ENCODE assay signal across 31 cellular contexts in genomic region chr4:94728056-94728766, GRCh38. TPM values are rescaled to one million over a fixed set of nuclear protein-coding genes. Genes with fewer than 3 reads are reported as not detected.
"Had no signal": no experiment of that assay in that cellular context is flagged by ENCODE, and none has a peak within 500 bp of the region (broad histone marks: within the 10 kb centered on the region; RNA-seq: fewer than 3 reads in every experiment).

No MANE protein-coding gene starts in this region.

- H3K36me3 Mint-ChIP-seq: activated CD4-positive, alpha-beta memory T cell treated with anti-CD3 and anti-CD28 coated beads for 36 hours; activated naive CD4-positive, alpha-beta T cell treated with anti-CD3 and anti-CD28 coated beads, Interleukin-2, amount 50 U/mL, for 72 hours; naive B cell; stimulated activated naive B cell treated with anti-CD40 and anti-IgM and Interleukin-4, amounts not matched to agents 10 μg/mL and 1 μg/mL and 100 μg/mL, for 72 hours had no signal

- H3K4me1 ChIP-seq: esophagus muscularis mucosa, psoas muscle, stomach, thyroid gland, upper lobe of right lung had no signal

- H3K27me3 Mint-ChIP-seq: dendritic cell treated with granulocyte-macrophage colony-stimulating factor and Interleukin-4, amounts not matched to agents 40 ng/mL and 50 ng/mL, for 4 days had no signal

- H3K27ac Mint-ChIP-seq: activated CD4-positive, alpha-beta memory T cell treated with anti-CD3 and anti-CD28 coated beads for 36 hours; activated CD4-positive, alpha-beta T cell treated with anti-CD3 and anti-CD28 coated beads, Interleukin-2, amount 10 ng/mL, durations not matched to agents 24 days and 14 days; activated naive CD4-positive, alpha-beta T cell treated with anti-CD3 and anti-CD28 coated beads, Interleukin-2, amount 50 U/mL, for 72 hours; activated T-helper 2 cell treated with anti-CD3 and anti-CD28 coated beads, Interferon-gamma antibody, Interleukin-2, Interleukin-4, amounts not matched to agents 10 μg/mL and 5 μg/mL and 100 μg/mL, durations not matched to agents 14 hours and 24 hours and 36 hours; dendritic cell treated with granulocyte-macrophage colony-stimulating factor and Interleukin-4, amounts not matched to agents 40 ng/mL and 50 ng/mL, for 4 days; naive B cell; stimulated activated naive B cell treated with anti-CD40 and anti-IgM and Interleukin-4, amounts not matched to agents 10 μg/mL and 1 μg/mL and 100 μg/mL, for 72 hours had no signal

- H3K27me3 ChIP-seq: esophagus muscularis mucosa, ovary, stomach, thyroid gland, upper lobe of right lung had no signal

- H3K4me1 Mint-ChIP-seq: activated CD4-positive, alpha-beta T cell treated with anti-CD3 and anti-CD28 coated beads, Interleukin-2, amount 10 ng/mL, durations not matched to agents 24 days and 14 days; central memory CD8-positive, alpha-beta T cell; naive B cell; stimulated activated naive B cell treated with anti-CD40 and anti-IgM and Interleukin-4, amounts not matched to agents 10 μg/mL and 1 μg/mL and 100 μg/mL, for 72 hours had no signal

- H3K4me3 ChIP-seq: esophagus muscularis mucosa, ovary, psoas muscle, stomach, thyroid gland, upper lobe of right lung had no signal

- H3K27ac ChIP-seq: esophagus muscularis mucosa, ovary, psoas muscle, stomach, thyroid gland, upper lobe of right lung had no signal

- H3K36me3 ChIP-seq: esophagus muscularis mucosa, ovary, stomach, thyroid gland, upper lobe of right lung had no signal

- H3K9me3 ChIP-seq: esophagus muscularis mucosa, ovary, psoas muscle, stomach, thyroid gland, upper lobe of right lung had no signal

- H3K9me3 Mint-ChIP-seq: activated CD4-positive, alpha-beta memory T cell treated with anti-CD3 and anti-CD28 coated beads for 36 hours; activated CD4-positive, alpha-beta T cell treated with anti-CD3 and anti-CD28 coated beads, Interleukin-2, amount 10 ng/mL, durations not matched to agents 24 days and 14 days; activated naive CD4-positive, alpha-beta T cell treated with anti-CD3 and anti-CD28 coated beads, Interleukin-2, amount 50 U/mL, for 72 hours; activated T-cell treated with anti-CD3 and anti-CD28 coated beads, Interleukin-2, amount 50 U/mL, for 4 hours; activated T-helper 2 cell treated with anti-CD3 and anti-CD28 coated beads, Interferon-gamma antibody, Interleukin-2, Interleukin-4, amounts not matched to agents 10 μg/mL and 5 μg/mL and 100 μg/mL, durations not matched to agents 14 hours and 24 hours and 36 hours; central memory CD8-positive, alpha-beta T cell; dendritic cell treated with granulocyte-macrophage colony-stimulating factor and Interleukin-4, amounts not matched to agents 40 ng/mL and 50 ng/mL, for 4 days; naive B cell; nephron progenitor cell; stimulated activated naive B cell treated with anti-CD40 and anti-IgM and Interleukin-4, amounts not matched to agents 10 μg/mL and 1 μg/mL and 100 μg/mL, for 72 hours had no signal

- DNase-seq: activated CD4-positive, alpha-beta memory T cell treated with anti-CD3 and anti-CD28 coated beads for 36 hours; activated CD4-positive, alpha-beta T cell treated with anti-CD3 and anti-CD28 coated beads, Interleukin-2, amount 10 ng/mL, durations not matched to agents 24 days and 14 days; activated CD4-positive, CD25-positive, alpha-beta regulatory T cell treated with anti-CD3 and anti-CD28 coated beads, Interleukin-2, amount 50 U/mL, for 72 hours; activated CD8-positive, alpha-beta memory T cell treated with anti-CD3 and anti-CD28 coated beads, Interleukin-2, amount 50 U/mL, for 4 hours; activated naive CD4-positive, alpha-beta T cell; activated T-cell treated with anti-CD3 and anti-CD28 coated beads, Interleukin-2, amount 50 U/mL, for 4 hours; anterior cingulate cortex; head of caudate nucleus; hippocampal formation; left cardiac atrium; left ventricle myocardium superior; mammary epithelial cell; naive B cell; nephron progenitor cell; ovary; psoas muscle; stimulated activated CD4-positive, alpha-beta T cell treated with anti-CD3 and anti-CD28 coated beads, Interleukin-15, amount 100 ng/mL, for 24 hours; stimulated activated CD4-positive, alpha-beta T cell treated with anti-CD3 and anti-CD28 coated beads, Interleukin-2, amount 100 ng/mL, for 24 hours; stimulated activated naive B cell treated with anti-CD40 and anti-IgM and Interleukin-4, amounts not matched to agents 10 μg/mL and 1 μg/mL and 100 μg/mL, for 72 hours; stomach; T-helper 2 cell; thyroid gland; upper lobe of right lung had no signal

- H3K4me3 Mint-ChIP-seq: activated CD4-positive, alpha-beta memory T cell treated with anti-CD3 and anti-CD28 coated beads for 36 hours; activated CD4-positive, alpha-beta T cell treated with anti-CD3 and anti-CD28 coated beads, Interleukin-2, amount 10 ng/mL, durations not matched to agents 24 days and 14 days; activated T-cell treated with anti-CD3 and anti-CD28 coated beads, Interleukin-2, amount 50 U/mL, for 4 hours; central memory CD8-positive, alpha-beta T cell; dendritic cell treated with granulocyte-macrophage colony-stimulating factor and Interleukin-4, amounts not matched to agents 40 ng/mL and 50 ng/mL, for 4 days; nephron progenitor cell; stimulated activated naive B cell treated with anti-CD40 and anti-IgM and Interleukin-4, amounts not matched to agents 10 μg/mL and 1 μg/mL and 100 μg/mL, for 72 hours had no signal

- FAIRE-seq: bronchial epithelial cell, keratinocyte had no signal

RNA-seq across cellular contexts. Expression of gene BMPR1B, which starts 29.5 kb away (rescaled TPM):
- total RNA-seq: activated CD4-positive, alpha-beta memory T cell treated with anti-CD3 and anti-CD28 coated beads for 36 hours; activated CD4-positive, alpha-beta T cell treated with anti-CD3 and anti-CD28 coated beads, Interleukin-2, amount 10 ng/mL, durations not matched to agents 24 days and 14 days; activated CD8-positive, alpha-beta memory T cell treated with anti-CD3 and anti-CD28 coated beads for 36 hours; activated naive CD4-positive, alpha-beta T cell treated with anti-CD3 and anti-CD28 coated beads, Interleukin-2, amount 50 U/mL, for 72 hours; activated T-cell treated with anti-CD3 and anti-CD28 coated beads, Interleukin-2, amount 50 U/mL, for 4 hours; activated T-helper 2 cell treated with anti-CD3 and anti-CD28 coated beads, Interferon-gamma antibody, Interleukin-2, Interleukin-4, amounts not matched to agents 10 μg/mL and 5 μg/mL and 100 μg/mL, durations not matched to agents 14 hours and 24 hours and 36 hours had no signal
